ENCODE assay signal across 11 cellular contexts in the genomic region with DNA sequence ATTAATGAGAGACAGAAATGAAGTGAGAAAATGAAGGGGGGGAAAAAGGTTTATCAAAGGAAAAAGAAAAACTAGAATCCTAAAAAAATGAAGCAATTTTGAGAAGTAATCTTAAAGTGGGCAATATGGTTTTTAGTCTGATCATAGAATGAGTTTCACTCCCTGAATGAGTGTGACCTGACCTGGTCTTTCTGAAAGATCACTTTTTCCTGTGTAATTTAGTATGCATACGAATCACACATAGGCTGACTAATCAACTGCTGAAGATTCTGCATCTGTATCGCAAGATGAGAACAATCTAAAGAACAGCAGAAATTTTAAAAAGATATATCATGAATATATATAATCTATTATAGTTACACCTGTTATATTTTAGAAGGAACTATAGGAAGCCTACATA. TPM values are rescaled to one million over a fixed set of nuclear protein-coding genes. Genes with fewer than 3 reads are reported as not detected.
DNase-seq lines count a peak whose midpoint lies in the region; ATAC-seq and TF ChIP-seq lines count a peak whose summit lies in the region.
"Had no signal": no experiment of that assay in that cellular context is flagged by ENCODE, and none has a peak within 500 bp of the region (broad histone marks: within the 10 kb centered on the region; RNA-seq: fewer than 3 reads in every experiment).

No MANE protein-coding gene starts in this region.

- POLR2A ChIA-PET in activated CD4-positive, alpha-beta memory T cell treated with anti-CD3 and anti-CD28 coated beads for 36 hours (lab: Charles Lee), result interaction anchor here (0.7 kb wide), 1 partner anchor 26 kb away, joined by 3 read pairs; no protein-coding TSS in a partner anchor

- peak; percentile 70 for ATAC-seq in GM19351 (IDR thresholded peaks at IDR 0.05; ENCODE audit: unreplicated experiment)
- peak; percentile 76 for ATAC-seq in HG02885 (IDR thresholded peaks at IDR 0.05; ENCODE audit: poor library complexity, unreplicated experiment)
- ATAC-seq in SK-N-SH treated with all-trans-retinoic acid at 6 μM for 48 hours, result no peak
- no peak for ATAC-seq in HG03565 (IDR thresholded peaks at IDR 0.05; ENCODE audit: unreplicated experiment)
- ATAC-seq: body of pancreas, right cardiac atrium had no signal

- peaks cover 16% of the 10 kb centered on the region for H3K36me3 Mint-ChIP-seq in activated CD4-positive, alpha-beta memory T cell treated with anti-CD3 and anti-CD28 coated beads for 36 hours

- CTCF ChIA-PET in activated CD4-positive, alpha-beta memory T cell treated with anti-CD3 and anti-CD28 coated beads for 36 hours (lab: Charles Lee), result interaction anchor here (1.4 to 3.3 kb wide), 2 partner anchors 10 to 27 kb away, joined by 3 to 26 read pairs; a partner anchor contains a TSS

- peak overlapping the region; percentile 82 for H3K27ac Mint-ChIP-seq in activated CD4-positive, alpha-beta memory T cell treated with anti-CD3 and anti-CD28 coated beads for 36 hours

- intact Hi-C loops in activated CD4-positive, alpha-beta memory T cell treated with anti-CD3 and anti-CD28 coated beads for 36 hours (cut with micrococcal nuclease), result loop anchor here (1.0 kb wide), 4 partner anchors 20 to 40 kb away; no protein-coding TSS in a partner anchor

- no peak overlapping the region for H3K4me3 Mint-ChIP-seq in activated CD4-positive, alpha-beta memory T cell treated with anti-CD3 and anti-CD28 coated beads for 36 hours

- H3K4me1 Mint-ChIP-seq in activated CD4-positive, alpha-beta memory T cell treated with anti-CD3 and anti-CD28 coated beads for 36 hours (ENCODE audit: low read depth), result peaks cover 44% of the 10 kb centered on the region

- H3K9me3 Mint-ChIP-seq in activated CD4-positive, alpha-beta memory T cell treated with anti-CD3 and anti-CD28 coated beads for 36 hours, result peaks cover 4% of the 10 kb centered on the region

- H3K27me3 Mint-ChIP-seq in activated CD4-positive, alpha-beta memory T cell treated with anti-CD3 and anti-CD28 coated beads for 36 hours, result no peaks in the 10 kb centered on the region

- DNase-seq in ELR (ENCODE audit: low read depth) (peak; percentile 39), AG08396 (ENCODE audit: low spot score) (no peak), HUDEP-2 (lab: John Stamatoyannopoulos, UW; ENCODE audit: unreplicated experiment in 76 of 76) (no peak)
- no peak for DNase-seq in activated CD4-positive, alpha-beta memory T cell treated with anti-CD3 and anti-CD28 coated beads for 36 hours
- DNase-seq: body of pancreas, DND-41, right cardiac atrium had no signal

TF ChIP-seq in SK-N-SH treated with all-trans-retinoic acid at 6 μM for 48 hours, 23 proteins besides CTCF, POLR2A, EP300 and RAD21:
- TF ChIP-seq OSR1 (CRISPR knock-in tag; IDR thresholded peaks at IDR 0.05) (no peak), RARB (CRISPR knock-in tag; IDR thresholded peaks at IDR 0.05) (no peak), GLIS3 (CRISPR knock-in tag; IDR thresholded peaks at IDR 0.05) (no peak), ZNF565 (CRISPR knock-in tag; conservative IDR thresholded peaks at IDR 0.05; ENCODE audit: low read depth) (no peak), ZNF70 (CRISPR knock-in tag; IDR thresholded peaks at IDR 0.05) (no peak), TOX (CRISPR knock-in tag; IDR thresholded peaks at IDR 0.05; ENCODE audit: borderline replicate concordance) (no peak), PPARA (CRISPR knock-in tag; IDR thresholded peaks at IDR 0.05; ENCODE audit: borderline replicate concordance) (no peak), SNAI2 (CRISPR knock-in tag; IDR thresholded peaks at IDR 0.05) (no peak), ARNTL (CRISPR knock-in tag; IDR thresholded peaks at IDR 0.05; ENCODE audit: borderline replicate concordance, low read depth) (no peak)
- TF ChIP-seq, protein P1, sequence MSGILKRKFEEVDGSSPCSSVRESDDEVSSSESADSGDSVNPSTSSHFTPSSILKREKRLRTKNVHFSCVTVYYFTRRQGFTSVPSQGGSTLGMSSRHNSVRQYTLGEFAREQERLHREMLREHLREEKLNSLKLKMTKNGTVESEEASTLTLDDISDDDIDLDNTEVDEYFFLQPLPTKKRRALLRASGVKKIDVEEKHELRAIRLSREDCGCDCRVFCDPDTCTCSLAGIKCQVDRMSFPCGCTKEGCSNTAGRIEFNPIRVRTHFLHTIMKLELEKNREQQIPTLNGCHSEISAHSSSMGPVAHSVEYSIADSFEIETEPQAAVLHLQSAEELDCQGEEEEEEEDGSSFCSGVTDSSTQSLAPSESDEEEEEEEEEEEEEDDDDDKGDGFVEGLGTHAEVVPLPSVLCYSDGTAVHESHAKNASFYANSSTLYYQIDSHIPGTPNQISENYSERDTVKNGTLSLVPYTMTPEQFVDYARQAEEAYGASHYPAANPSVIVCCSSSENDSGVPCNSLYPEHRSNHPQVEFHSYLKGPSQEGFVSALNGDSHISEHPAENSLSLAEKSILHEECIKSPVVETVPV (CRISPR knock-in tag; IDR thresholded peaks at IDR 0.05), result no peak
- TF ChIP-seq, protein P2, sequence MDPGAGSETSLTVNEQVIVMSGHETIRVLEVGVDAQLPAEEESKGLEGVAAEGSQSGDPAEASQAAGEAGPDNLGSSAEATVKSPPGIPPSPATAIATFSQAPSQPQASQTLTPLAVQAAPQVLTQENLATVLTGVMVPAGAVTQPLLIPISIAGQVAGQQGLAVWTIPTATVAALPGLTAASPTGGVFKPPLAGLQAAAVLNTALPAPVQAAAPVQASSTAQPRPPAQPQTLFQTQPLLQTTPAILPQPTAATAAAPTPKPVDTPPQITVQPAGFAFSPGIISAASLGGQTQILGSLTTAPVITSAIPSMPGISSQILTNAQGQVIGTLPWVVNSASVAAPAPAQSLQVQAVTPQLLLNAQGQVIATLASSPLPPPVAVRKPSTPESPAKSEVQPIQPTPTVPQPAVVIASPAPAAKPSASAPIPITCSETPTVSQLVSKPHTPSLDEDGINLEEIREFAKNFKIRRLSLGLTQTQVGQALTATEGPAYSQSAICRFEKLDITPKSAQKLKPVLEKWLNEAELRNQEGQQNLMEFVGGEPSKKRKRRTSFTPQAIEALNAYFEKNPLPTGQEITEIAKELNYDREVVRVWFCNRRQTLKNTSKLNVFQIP (CRISPR knock-in tag; IDR thresholded peaks at IDR 0.05; ENCODE audit: borderline replicate concordance, low read depth), result no peak

RNA-seq across cellular contexts. Expression of a gene that starts 11.3 kb away (rescaled TPM):
- total RNA-seq in activated CD4-positive, alpha-beta memory T cell treated with anti-CD3 and anti-CD28 coated beads for 36 hours, result 10 to 100 TPM; 19.6 to 20.2 TPM

RNA-seq across cellular contexts. Expression of a gene that starts 57.9 kb away (rescaled TPM):
- total RNA-seq in activated CD4-positive, alpha-beta memory T cell treated with anti-CD3 and anti-CD28 coated beads for 36 hours, result 1 to 10 TPM; 2.6 to 2.8 TPM

Comparison
In these comparisons a context has a peak if more than half of its experiments do, and no peak if none do; other contexts are left out.
1. ATAC-seq: peak in GM19351 (single experiment) and HG02885 (single experiment); none in SK-N-SH treated with all-trans-retinoic acid at 6 μM for 48 hours (single experiment) and HG03565 (single experiment).